16 cellular contexts compared by ENCODE assay signal in genomic region chr7:17802056-17802455, GRCh38.
DNase-seq lines count a peak whose midpoint lies in the region; ATAC-seq and TF ChIP-seq lines count a peak whose summit lies in the region.
"Had no signal": no experiment of that assay in that cellular context is flagged by ENCODE, and none has a peak within 500 bp of the region (broad histone marks: within the 10 kb centered on the region; RNA-seq: fewer than 3 reads in every experiment).

No MANE protein-coding gene starts in this region.

- no peak overlapping the region for H3K4me3 Mint-ChIP-seq in activated naive CD8-positive, alpha-beta T cell treated with anti-CD3 and anti-CD28 coated beads, Interleukin-2, amount 50 U/mL, for 24 hours
- H3K4me3 Mint-ChIP-seq: CD8-positive, alpha-beta T cell; IgD-negative memory B cell had no signal

- no peak overlapping the region for H2AFZ ChIP-seq in GM23248

- H3K4me1 ChIP-seq in GM23248 (ENCODE audit: insufficient read depth), result no peaks in the 10 kb centered on the region

- H3K9me3 Mint-ChIP-seq in activated naive CD8-positive, alpha-beta T cell treated with anti-CD3 and anti-CD28 coated beads, Interleukin-2, amount 50 U/mL, for 24 hours, result no peaks in the 10 kb centered on the region
- H3K9me3 Mint-ChIP-seq: CD8-positive, alpha-beta T cell; IgD-negative memory B cell had no signal

- no peaks in the 10 kb centered on the region for H3K9me3 ChIP-seq in GM23248 (ENCODE audit: low read depth)

- no peak for ATAC-seq in HG03521 (IDR thresholded peaks at IDR 0.05; ENCODE audit: unreplicated experiment)
- no peak for ATAC-seq in activated naive CD8-positive, alpha-beta T cell treated with anti-CD3 and anti-CD28 coated beads, Interleukin-2, amount 50 U/mL, for 24 hours
- ATAC-seq: CD8-positive, alpha-beta T cell had no signal

- H3K4me2 ChIP-seq in GM23248 (ENCODE audit: unreplicated experiment), result no peak overlapping the region

- H3K36me3 ChIP-seq in GM23248 (ENCODE audit: low read depth), result peaks cover 39% of the 10 kb centered on the region

- no peak for TF ChIP-seq CTCF in fibroblast of villous mesenchyme (IDR thresholded peaks at IDR 0.05; ENCODE audit: insufficient read depth, low read depth, low read length)
- no peak for TF ChIP-seq CTCF in coronary artery (IDR thresholded peaks at IDR 0.05)

- H4K20me1 ChIP-seq in GM23248 (ENCODE audit: insufficient read depth), result no peaks in the 10 kb centered on the region

- peak; percentile 2 for DNase-seq in EH (ENCODE audit: low read depth)
- peak; percentile 43 for DNase-seq in GM23248
- DNase-seq in amniotic epithelial cell (ENCODE audit: low read depth), result peak; percentile 40
- DNase-seq in fibroblast of villous mesenchyme (ENCODE audit: low read depth), result peak; percentile 36
- no peak for DNase-seq in NCI-H2081 (lab: John Stamatoyannopoulos, UW)
- DNase-seq in coronary artery (ENCODE audit: low spot score), result no peak
- no peak for DNase-seq in activated naive CD8-positive, alpha-beta T cell treated with anti-CD3 and anti-CD28 coated beads, Interleukin-2, amount 50 U/mL, for 24 hours
- DNase-seq: CD8-positive, alpha-beta T cell; DMS79 treated with DMSO at 0.1 percent for 48 hours; NCI-H1092; NCI-H2107; NCI-H226; NCI-H526 treated with DMSO at 0.1 percent for 48 hours had no signal

- H3F3A ChIP-seq in GM23248 (ENCODE audit: insufficient read depth), result no peaks in the 10 kb centered on the region

- no peaks in the 10 kb centered on the region for H3K4me1 Mint-ChIP-seq in activated naive CD8-positive, alpha-beta T cell treated with anti-CD3 and anti-CD28 coated beads, Interleukin-2, amount 50 U/mL, for 24 hours
- H3K4me1 Mint-ChIP-seq: IgD-negative memory B cell had no signal

- no peak overlapping the region for H3K9ac ChIP-seq in GM23248

- in situ Hi-C loops in GM23248 (cut with MboI), result no loop called here

- H3K79me2 ChIP-seq in GM23248 (ENCODE audit: insufficient read depth), result no peaks in the 10 kb centered on the region

- no peak overlapping the region for H3K27ac Mint-ChIP-seq in activated naive CD8-positive, alpha-beta T cell treated with anti-CD3 and anti-CD28 coated beads, Interleukin-2, amount 50 U/mL, for 24 hours
- H3K27ac Mint-ChIP-seq: CD8-positive, alpha-beta T cell; IgD-negative memory B cell had no signal

- H3K9me2 ChIP-seq in GM23248 (ENCODE audit: insufficient read depth), result no peaks in the 10 kb centered on the region

- 88 to 89% methylated on average over 2 of the region's 2 CpGs for WGBS in GM23248 (ENCODE audit: low coverage in 1 of 2, low lambda C conversion rate in 2 of 2, missing lambda C conversion rate in 2 of 2), 2 experiments

- H3K27me3 Mint-ChIP-seq in activated naive CD8-positive, alpha-beta T cell treated with anti-CD3 and anti-CD28 coated beads, Interleukin-2, amount 50 U/mL, for 24 hours, result no peaks in the 10 kb centered on the region
- H3K27me3 Mint-ChIP-seq: IgD-negative memory B cell had no signal

- peaks cover 50% of the 10 kb centered on the region for H3K36me3 Mint-ChIP-seq in activated naive CD8-positive, alpha-beta T cell treated with anti-CD3 and anti-CD28 coated beads, Interleukin-2, amount 50 U/mL, for 24 hours (ENCODE audit: low read depth)

- H3K27me3 ChIP-seq in GM23248 (replicated peaks; ENCODE audit: insufficient read depth), result no peaks in the 10 kb centered on the region

- H3K4me3 ChIP-seq in GM23248, result no peak overlapping the region
- H3K4me3 ChIP-seq in fibroblast of villous mesenchyme (ENCODE audit: low read depth, low read length), result no peak overlapping the region
- no peak overlapping the region for H3K4me3 ChIP-seq in coronary artery
- H3K4me3 ChIP-seq: SK-N-MC had no signal

- H3K27ac ChIP-seq in GM23248, result no peak overlapping the region
- no peak overlapping the region for H3K27ac ChIP-seq in coronary artery
- H3K27ac ChIP-seq: SK-N-MC had no signal

Comparison
In these comparisons a context has a peak if more than half of its experiments do, and no peak if none do; other contexts are left out.
1. DNase-seq: peak in EH (single experiment), GM23248 (single experiment), amniotic epithelial cell (single experiment) and fibroblast of villous mesenchyme (single experiment); none in NCI-H2081 (0 of 2), coronary artery (single experiment) and activated naive CD8-positive, alpha-beta T cell treated with anti-CD3 and anti-CD28 coated beads, Interleukin-2, amount 50 U/mL, for 24 hours (single experiment).